2 cellular contexts compared by ENCODE assay signal in the genomic region with DNA sequence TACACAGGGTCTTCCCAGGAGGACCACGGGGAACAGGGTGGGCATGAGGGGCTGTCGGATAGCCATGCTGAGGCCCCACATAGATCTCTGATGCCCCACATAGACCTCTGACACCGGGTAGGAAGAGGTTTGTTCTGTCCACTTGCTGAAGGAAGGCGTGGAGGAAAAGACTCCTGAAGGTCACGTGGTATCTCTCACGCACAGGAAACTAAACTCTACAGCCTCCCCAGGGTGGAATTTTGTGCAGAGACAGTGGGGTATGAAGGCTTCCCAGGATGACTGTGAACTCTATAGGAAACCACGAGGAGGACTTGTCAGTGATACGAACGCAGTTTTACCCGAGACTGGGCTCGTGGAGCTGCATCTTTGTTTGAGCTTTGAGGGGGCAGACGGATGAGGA.
TF ChIP-seq lines count a peak whose summit lies in the region.

No MANE protein-coding gene starts in this region.

TF ChIP-seq in HCT116, 20 proteins besides CTCF, POLR2A, EP300 and RAD21:
- TF ChIP-seq FOSL1 (IDR thresholded peaks at IDR 0.05; ENCODE audit: low read depth) (no peak), SP1 (IDR thresholded peaks at IDR 0.05; ENCODE audit: low read depth) (no peak), SIN3A (IDR thresholded peaks at IDR 0.05; ENCODE audit: low read depth) (no peak), SRF (IDR thresholded peaks at IDR 0.05; ENCODE audit: low read depth) (no peak), ZNF274 (IDR thresholded peaks at IDR 0.05; ENCODE audit: low read depth, low read length) (no peak), YY1 (IDR thresholded peaks at IDR 0.05; ENCODE audit: extremely low read depth, insufficient replicate concordance, low read depth, low read length) (no peak), EZH2 (IDR thresholded peaks at IDR 0.05) (no peak), CBX3 (IDR thresholded peaks at IDR 0.05; ENCODE audit: low read depth) (no peak), ELF1 (IDR thresholded peaks at IDR 0.05; ENCODE audit: borderline replicate concordance, low read depth) (no peak), TCF7L2 (IDR thresholded peaks at IDR 0.05; ENCODE audit: borderline replicate concordance, extremely low read depth, insufficient read depth, insufficient read length) (no peak), EZH2phosphoT487 (IDR thresholded peaks at IDR 0.05; ENCODE audit: borderline replicate concordance) (no peak), CEBPB (IDR thresholded peaks at IDR 0.05; ENCODE audit: low read depth) (no peak), POLR2AphosphoS5 (IDR thresholded peaks at IDR 0.05; ENCODE audit: low read depth, low read length) (no peak), ZFX (IDR thresholded peaks at IDR 0.05) (no peak), EGR1 (IDR thresholded peaks at IDR 0.05; ENCODE audit: low read depth) (no peak)
- TF ChIP-seq, protein P1, sequence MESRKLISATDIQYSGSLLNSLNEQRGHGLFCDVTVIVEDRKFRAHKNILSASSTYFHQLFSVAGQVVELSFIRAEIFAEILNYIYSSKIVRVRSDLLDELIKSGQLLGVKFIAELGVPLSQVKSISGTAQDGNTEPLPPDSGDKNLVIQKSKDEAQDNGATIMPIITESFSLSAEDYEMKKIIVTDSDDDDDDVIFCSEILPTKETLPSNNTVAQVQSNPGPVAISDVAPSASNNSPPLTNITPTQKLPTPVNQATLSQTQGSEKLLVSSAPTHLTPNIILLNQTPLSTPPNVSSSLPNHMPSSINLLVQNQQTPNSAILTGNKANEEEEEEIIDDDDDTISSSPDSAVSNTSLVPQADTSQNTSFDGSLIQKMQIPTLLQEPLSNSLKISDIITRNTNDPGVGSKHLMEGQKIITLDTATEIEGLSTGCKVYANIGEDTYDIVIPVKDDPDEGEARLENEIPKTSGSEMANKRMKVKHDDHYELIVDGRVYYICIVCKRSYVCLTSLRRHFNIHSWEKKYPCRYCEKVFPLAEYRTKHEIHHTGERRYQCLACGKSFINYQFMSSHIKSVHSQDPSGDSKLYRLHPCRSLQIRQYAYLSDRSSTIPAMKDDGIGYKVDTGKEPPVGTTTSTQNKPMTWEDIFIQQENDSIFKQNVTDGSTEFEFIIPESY (IDR thresholded peaks at IDR 0.05; ENCODE audit: extremely low read depth, insufficient replicate concordance, low read length): no peak
- TF ChIP-seq, protein P2, sequence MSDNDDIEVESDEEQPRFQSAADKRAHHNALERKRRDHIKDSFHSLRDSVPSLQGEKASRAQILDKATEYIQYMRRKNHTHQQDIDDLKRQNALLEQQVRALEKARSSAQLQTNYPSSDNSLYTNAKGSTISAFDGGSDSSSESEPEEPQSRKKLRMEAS (IDR thresholded peaks at IDR 0.05): no peak
- TF ChIP-seq, protein P3, sequence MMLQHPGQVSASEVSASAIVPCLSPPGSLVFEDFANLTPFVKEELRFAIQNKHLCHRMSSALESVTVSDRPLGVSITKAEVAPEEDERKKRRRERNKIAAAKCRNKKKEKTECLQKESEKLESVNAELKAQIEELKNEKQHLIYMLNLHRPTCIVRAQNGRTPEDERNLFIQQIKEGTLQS (IDR thresholded peaks at IDR 0.05): no peak
- TF ChIP-seq, protein P4, sequence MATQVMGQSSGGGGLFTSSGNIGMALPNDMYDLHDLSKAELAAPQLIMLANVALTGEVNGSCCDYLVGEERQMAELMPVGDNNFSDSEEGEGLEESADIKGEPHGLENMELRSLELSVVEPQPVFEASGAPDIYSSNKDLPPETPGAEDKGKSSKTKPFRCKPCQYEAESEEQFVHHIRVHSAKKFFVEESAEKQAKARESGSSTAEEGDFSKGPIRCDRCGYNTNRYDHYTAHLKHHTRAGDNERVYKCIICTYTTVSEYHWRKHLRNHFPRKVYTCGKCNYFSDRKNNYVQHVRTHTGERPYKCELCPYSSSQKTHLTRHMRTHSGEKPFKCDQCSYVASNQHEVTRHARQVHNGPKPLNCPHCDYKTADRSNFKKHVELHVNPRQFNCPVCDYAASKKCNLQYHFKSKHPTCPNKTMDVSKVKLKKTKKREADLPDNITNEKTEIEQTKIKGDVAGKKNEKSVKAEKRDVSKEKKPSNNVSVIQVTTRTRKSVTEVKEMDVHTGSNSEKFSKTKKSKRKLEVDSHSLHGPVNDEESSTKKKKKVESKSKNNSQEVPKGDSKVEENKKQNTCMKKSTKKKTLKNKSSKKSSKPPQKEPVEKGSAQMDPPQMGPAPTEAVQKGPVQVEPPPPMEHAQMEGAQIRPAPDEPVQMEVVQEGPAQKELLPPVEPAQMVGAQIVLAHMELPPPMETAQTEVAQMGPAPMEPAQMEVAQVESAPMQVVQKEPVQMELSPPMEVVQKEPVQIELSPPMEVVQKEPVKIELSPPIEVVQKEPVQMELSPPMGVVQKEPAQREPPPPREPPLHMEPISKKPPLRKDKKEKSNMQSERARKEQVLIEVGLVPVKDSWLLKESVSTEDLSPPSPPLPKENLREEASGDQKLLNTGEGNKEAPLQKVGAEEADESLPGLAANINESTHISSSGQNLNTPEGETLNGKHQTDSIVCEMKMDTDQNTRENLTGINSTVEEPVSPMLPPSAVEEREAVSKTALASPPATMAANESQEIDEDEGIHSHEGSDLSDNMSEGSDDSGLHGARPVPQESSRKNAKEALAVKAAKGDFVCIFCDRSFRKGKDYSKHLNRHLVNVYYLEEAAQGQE (IDR thresholded peaks at IDR 0.05; ENCODE audit: low read depth): no peak

TF ChIP-seq in endothelial cell of umbilical vein, 7 proteins besides CTCF, POLR2A, EP300 and RAD21:
- TF ChIP-seq, protein P2 (IDR thresholded peaks at IDR 0.05; ENCODE audit: insufficient read depth, insufficient read length): no peak
- TF ChIP-seq GATA2 (IDR thresholded peaks at IDR 0.05; ENCODE audit: insufficient read depth, insufficient read length, low read depth, low read length) (no peak), FOS (IDR thresholded peaks at IDR 0.05; ENCODE audit: borderline replicate concordance, insufficient read depth, low read length) (no peak), EZH2 (IDR thresholded peaks at IDR 0.05; ENCODE audit: borderline replicate concordance, low read depth, low read length, severe bottlenecking) (no peak), POLR2AphosphoS5 (IDR thresholded peaks at IDR 0.05; ENCODE audit: insufficient read depth, low read depth, low read length) (no peak), MYC (IDR thresholded peaks at IDR 0.05; ENCODE audit: low read depth, low read length) (no peak), JUN (IDR thresholded peaks at IDR 0.05; ENCODE audit: borderline replicate concordance, insufficient read depth, insufficient read length, low read depth) (no peak)
